ENCODE assay signal across 8 cellular contexts in the genomic region with DNA sequence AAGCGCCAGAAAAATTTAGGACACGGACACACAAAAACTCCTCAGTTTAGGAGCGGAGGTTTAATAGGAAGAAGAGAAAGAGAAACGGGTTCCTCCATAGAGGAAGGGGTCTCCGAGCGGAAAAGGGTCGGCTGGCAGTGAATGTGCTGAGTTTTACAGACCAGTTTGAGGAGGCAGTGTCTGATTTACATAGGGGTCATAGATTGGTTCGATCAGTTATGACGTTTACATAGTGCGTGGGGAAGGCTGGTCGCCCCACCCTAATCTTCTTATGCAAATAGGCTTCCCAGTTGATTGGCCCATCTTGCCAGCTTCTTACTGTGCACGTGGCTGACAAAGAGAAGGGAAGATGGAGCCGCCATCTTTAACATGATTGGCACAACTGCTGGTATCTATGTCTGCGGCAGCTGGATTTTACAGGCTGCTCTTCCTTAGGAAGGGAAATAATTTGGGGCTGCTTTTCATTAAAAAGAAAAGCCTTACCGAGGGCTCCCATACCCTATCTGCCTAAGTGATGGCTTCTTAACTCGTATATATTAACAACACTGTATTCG. TPM values are rescaled to one million over a fixed set of nuclear protein-coding genes. Genes with fewer than 3 reads are reported as not detected.
A peak's percentile ranks its signal among the peaks of the same experiment; 100 is the strongest.
DNase-seq lines count a peak whose midpoint lies in the region; ATAC-seq and TF ChIP-seq lines count a peak whose summit lies in the region.

No MANE protein-coding gene starts in this region.

- H3K4me2 ChIP-seq in neural progenitor cell: peak overlapping the region; percentile 80

- H3K36me3 Mint-ChIP-seq in neural progenitor cell: peaks cover 38% of the 10 kb centered on the region

- H3K9ac ChIP-seq in neural progenitor cell: peak overlapping the region; percentile 28

- H3K27ac ChIP-seq in epithelial cell of prostate (peak overlapping the region; percentile 34), neural progenitor cell (peak overlapping the region; percentile 38)

- H3K4me1 Mint-ChIP-seq in neural progenitor cell: peaks cover 13% of the 10 kb centered on the region

- peak overlapping the region; percentile 94 for H3K4me3 ChIP-seq in neural progenitor cell

- H3K27me3 Mint-ChIP-seq in neural progenitor cell (ENCODE audit: insufficient read depth, low read depth): peaks cover 2% of the 10 kb centered on the region

- no peak overlapping the region for H2AFZ ChIP-seq in neural progenitor cell (replicated peaks)

- H3F3A ChIP-seq in neural progenitor cell (ENCODE audit: low read depth): peaks cover 17% of the 10 kb centered on the region

- peaks cover 29% of the 10 kb centered on the region for H3K79me2 ChIP-seq in neural progenitor cell (ENCODE audit: low read depth)

- peaks cover 31% of the 10 kb centered on the region for H3K9me3 ChIP-seq in neural progenitor cell (ENCODE audit: low read depth)

- H3K4me3 Mint-ChIP-seq in neural progenitor cell: peak overlapping the region; percentile 100

- no peaks in the 10 kb centered on the region for H3K27me3 ChIP-seq in neural progenitor cell

- TF ChIP-seq CTCF in neural progenitor cell (IDR thresholded peaks at IDR 0.05): no peak

- ATAC-seq in HG03442 (IDR thresholded peaks at IDR 0.05; ENCODE audit: unreplicated experiment): no peak

- no peak overlapping the region for H3K27ac Mint-ChIP-seq in neural progenitor cell

- DNase-seq in stimulated activated CD4-positive, alpha-beta T cell treated with anti-CD3 and anti-CD28 coated beads, Interleukin-4, amount 100 ng/mL, for 24 hours: peak; percentile 4
- DNase-seq in stimulated activated CD4-positive, alpha-beta T cell treated with anti-CD3 and anti-CD28 coated beads, Interleukin-4, amount 100 ng/mL, for 1 hour: no peak
- DNase-seq in SK-N-DZ (ENCODE audit: low spot score) (peak; percentile 84), epithelial cell of prostate (ENCODE audit: low read depth, low spot score) (peak; percentile 39), neural progenitor cell (ENCODE audit: low spot score) (peak; percentile 84), NCI-H1105 treated with DMSO at 0.1 percent for 48 hours (lab: John Stamatoyannopoulos, UW) (no peak)
- DNase-seq in activated CD8-positive, alpha-beta memory T cell treated with anti-CD3 and anti-CD28 coated beads, Interleukin-2, amount 50 U/mL, for 4 hours: no peak

- peaks cover 33% of the 10 kb centered on the region for H3K9me3 Mint-ChIP-seq in neural progenitor cell

- H3K36me3 ChIP-seq in neural progenitor cell: peaks cover 20% of the 10 kb centered on the region

- H4K20me1 ChIP-seq in neural progenitor cell (ENCODE audit: low read depth): no peaks in the 10 kb centered on the region

- peaks cover 4% of the 10 kb centered on the region for H3K4me1 ChIP-seq in neural progenitor cell

RNA-seq across cellular contexts. Expression of a gene that starts 1.2 kb away (rescaled TPM):
- 1.4 and 2.0 TPM in 2 replicates for polyA plus RNA-seq in SK-N-DZ (2014; cell fraction: cytosol; rRNA removed)
- 1.8 and 4.9 TPM in 2 replicates for polyA plus RNA-seq in SK-N-DZ (2014; cell fraction: nucleus; rRNA removed)
- total RNA-seq in neural progenitor cell (ENCODE audit: low replicate concordance): 6.2 and 11.2 TPM in 2 replicates

RNA-seq across cellular contexts. Expression of a gene that starts 17.8 kb away (rescaled TPM):
- polyA plus RNA-seq in SK-N-DZ (2014; cell fraction: cytosol; rRNA removed): 12.7 and 17.9 TPM in 2 replicates
- polyA plus RNA-seq in SK-N-DZ (2014; cell fraction: nucleus; rRNA removed): 26.5 and 27.7 TPM in 2 replicates
- 27.2 and 28.7 TPM in 2 replicates for total RNA-seq in neural progenitor cell (ENCODE audit: low replicate concordance)

RNA-seq across cellular contexts. Expression of a gene that starts 29.4 kb away (rescaled TPM):
- 4.8 and 6.6 TPM in 2 replicates for polyA plus RNA-seq in SK-N-DZ (2014; cell fraction: cytosol; rRNA removed)
- polyA plus RNA-seq in SK-N-DZ (2014; cell fraction: nucleus; rRNA removed): 7.6 and 8.7 TPM in 2 replicates
- 10.9 and 14.1 TPM in 2 replicates for total RNA-seq in neural progenitor cell (ENCODE audit: low replicate concordance)

RNA-seq across cellular contexts. Expression of a gene that starts 40.0 kb away (rescaled TPM):
- polyA plus RNA-seq in SK-N-DZ (2014; cell fraction: cytosol; rRNA removed): 2.7 and 3.9 TPM in 2 replicates
- polyA plus RNA-seq in SK-N-DZ (2014; cell fraction: nucleus; rRNA removed): 2.3 TPM in 2 replicates
- 4.0 and 5.6 TPM in 2 replicates for total RNA-seq in neural progenitor cell (ENCODE audit: low replicate concordance)

RNA-seq across cellular contexts. Expression of a gene that starts 52.9 kb away (rescaled TPM):
- 7.2 and 8.6 TPM in 2 replicates for polyA plus RNA-seq in SK-N-DZ (2014; cell fraction: cytosol; rRNA removed)
- polyA plus RNA-seq in SK-N-DZ (2014; cell fraction: nucleus; rRNA removed): 15.4 and 16.9 TPM in 2 replicates
- 34.3 and 39.6 TPM in 2 replicates for total RNA-seq in neural progenitor cell (ENCODE audit: low replicate concordance)

Comparison
In these comparisons a context has a peak if more than half of its experiments do, and no peak if none do; other contexts are left out.
1. DNase-seq: peak in stimulated activated CD4-positive, alpha-beta T cell treated with anti-CD3 and anti-CD28 coated beads, Interleukin-4, amount 100 ng/mL, for 24 hours (single experiment), SK-N-DZ (single experiment), epithelial cell of prostate (single experiment) and neural progenitor cell (single experiment); none in stimulated activated CD4-positive, alpha-beta T cell treated with anti-CD3 and anti-CD28 coated beads, Interleukin-4, amount 100 ng/mL, for 1 hour (single experiment), NCI-H1105 treated with DMSO at 0.1 percent for 48 hours (single experiment) and activated CD8-positive, alpha-beta memory T cell treated with anti-CD3 and anti-CD28 coated beads, Interleukin-2, amount 50 U/mL, for 4 hours (single experiment).